23 cellular contexts compared by ENCODE assay signal in the genomic region with DNA sequence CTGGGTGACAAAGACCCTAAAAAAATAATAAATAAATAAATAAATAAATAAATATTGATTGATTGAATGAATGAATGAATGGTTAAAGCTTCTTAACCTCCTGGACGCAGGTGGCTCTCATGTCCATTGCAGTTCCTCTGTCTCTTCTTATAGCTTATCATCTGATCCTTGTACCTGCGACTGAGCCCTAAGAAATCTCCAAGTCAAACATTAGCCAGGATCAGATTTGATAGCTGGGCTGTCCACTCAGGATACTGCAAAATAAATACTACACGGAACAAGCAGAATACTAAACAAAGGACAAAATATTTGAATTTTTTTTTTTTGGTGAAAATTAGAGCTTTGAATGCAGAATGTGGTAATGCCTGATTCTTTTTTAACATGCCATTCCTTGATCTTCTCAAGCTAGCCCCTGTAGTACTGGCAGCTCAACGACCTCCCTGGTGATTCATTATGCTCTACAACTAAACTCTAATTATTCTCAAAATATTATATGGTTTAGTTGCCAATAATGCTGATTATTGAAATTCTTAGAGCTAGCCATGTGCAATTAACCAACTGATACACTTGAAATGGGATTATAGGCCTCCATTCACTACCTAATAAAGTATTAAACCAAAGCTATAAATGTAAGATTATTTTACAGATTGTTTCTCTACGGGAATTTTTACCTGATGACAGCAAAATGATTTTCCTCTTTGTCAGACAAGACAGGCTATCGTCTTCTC. TPM values are rescaled to one million over a fixed set of nuclear protein-coding genes. Genes with fewer than 3 reads are reported as not detected.
"Had no signal": no experiment of that assay in that cellular context is flagged by ENCODE, and none has a peak within 500 bp of the region (broad histone marks: within the 10 kb centered on the region; RNA-seq: fewer than 3 reads in every experiment).

No MANE protein-coding gene starts in this region.

- ATAC-seq: Panc1 had no signal

- H3K27ac Mint-ChIP-seq: IgD-negative memory B cell had no signal

- H3K9me3 ChIP-seq: SK-N-SH had no signal

- DNase-seq: KBM-7, MV-4-11, NCI-H1048, NCI-H1105, NCI-H1417, NCI-H1436 treated with DMSO at 0.1 percent for 48 hours, NCI-H1694, NCI-H187 treated with DMSO at 0.1 percent for 48 hours, NCI-H2029 treated with DMSO at 0.1 percent for 48 hours, NCI-H2171 treated with DMSO at 0.1 percent for 48 hours, NCI-H345, NCI-H524, NCI-H526 treated with DMSO at 0.1 percent for 48 hours, NCI-H774, SHP77, SK-N-SH, SW 1271 had no signal

- H3K27ac ChIP-seq: RWPE1 had no signal

- H3K4me1 Mint-ChIP-seq: IgD-negative memory B cell had no signal

- H3K27me3 Mint-ChIP-seq: IgD-negative memory B cell had no signal

- H3K4me3 Mint-ChIP-seq: IgD-negative memory B cell had no signal

RNA-seq across cellular contexts. Expression of gene FRRS1L, which starts 37.4 kb away (rescaled TPM):
- total RNA-seq: HT1080, MCF 10A, NCI-H460 had no signal
